8 cellular contexts compared by ENCODE assay signal in genomic region chr20:31860431-31861345, GRCh38. TPM values are rescaled to one million over a fixed set of nuclear protein-coding genes. Genes with fewer than 3 reads are reported as not detected.
A peak's percentile ranks its signal among the peaks of the same experiment; 100 is the strongest.
DNase-seq lines count a peak whose midpoint lies in the region; ATAC-seq and TF ChIP-seq lines count a peak whose summit lies in the region.

No MANE protein-coding gene starts in this region.

- peak; percentile 40 for ATAC-seq in activated CD4-positive, alpha-beta T cell treated with anti-CD3 and anti-CD28 coated beads for 36 hours

- no peaks in the 10 kb centered on the region for H3K36me3 ChIP-seq in Loucy (ENCODE audit: insufficient read depth, low read length)
- H3K36me3 ChIP-seq in suprapubic skin: no peaks in the 10 kb centered on the region

- H3K9ac ChIP-seq in Loucy (ENCODE audit: low read depth, low read length, poor library complexity, severe bottlenecking): peak overlapping the region; percentile 70

- peak overlapping the region; percentile 85 for H3K4me2 ChIP-seq in Loucy (ENCODE audit: low read depth, low read length, poor library complexity, severe bottlenecking)

- peaks cover 24% of the 10 kb centered on the region for H3K4me1 ChIP-seq in Loucy (ENCODE audit: insufficient read depth, low read length, poor library complexity, severe bottlenecking)
- H3K4me1 ChIP-seq in suprapubic skin: peaks cover 19% of the 10 kb centered on the region

- CTCF ChIA-PET in activated CD4-positive, alpha-beta T cell treated with anti-CD3 and anti-CD28 coated beads for 36 hours (lab: Charles Lee): interaction anchor here (0.5 to 1.4 kb wide), 10 partner anchors 9 to 249 kb away, joined by 3 to 8 read pairs (median 3); partner anchors contain the start of genes PDRG1 and TM9SF4

- H3K36me3 Mint-ChIP-seq in activated CD4-positive, alpha-beta T cell treated with anti-CD3 and anti-CD28 coated beads for 36 hours (ENCODE audit: low read depth): no peaks in the 10 kb centered on the region

- H4K20me1 ChIP-seq in Loucy (ENCODE audit: insufficient read depth, low read length, poor library complexity, severe bottlenecking): no peaks in the 10 kb centered on the region

- H3F3A ChIP-seq in Loucy (ENCODE audit: low read depth): no peaks in the 10 kb centered on the region

- no peaks in the 10 kb centered on the region for H3K79me2 ChIP-seq in Loucy (ENCODE audit: insufficient read depth, low read length)

- H3K27ac Mint-ChIP-seq in activated CD4-positive, alpha-beta T cell treated with anti-CD3 and anti-CD28 coated beads for 36 hours: no peak overlapping the region

- peaks cover 26% of the 10 kb centered on the region for H3K27me3 Mint-ChIP-seq in activated CD4-positive, alpha-beta T cell treated with anti-CD3 and anti-CD28 coated beads for 36 hours

- peak overlapping the region; percentile 90 for H2AFZ ChIP-seq in Loucy (ENCODE audit: low read length)

- TF ChIP-seq POLR2A in suprapubic skin (IDR thresholded peaks at IDR 0.05): no peak

- no peak for TF ChIP-seq EP300 in suprapubic skin (IDR thresholded peaks at IDR 0.05)

- WGBS in suprapubic skin: 4% methylated on average over 20 of the region's 32 CpGs

- TF ChIP-seq CTCF in Loucy (conservative IDR thresholded peaks at IDR 0.05; ENCODE audit: low read length) (no peak), astrocyte of the cerebellum (IDR thresholded peaks at IDR 0.05; ENCODE audit: low read depth, low read length, missing control alignments) (no peak), suprapubic skin (IDR thresholded peaks at IDR 0.05) (no peak)

- no peaks in the 10 kb centered on the region for H3K9me2 ChIP-seq in Loucy (replicated peaks; ENCODE audit: low read depth, low read length)

- H3K4me3 ChIP-seq in Loucy (ENCODE audit: low read length, poor library complexity, severe bottlenecking) (peak overlapping the region; percentile 77), astrocyte of the cerebellum (ENCODE audit: low read depth, low read length) (peak overlapping the region; percentile 39), suprapubic skin (peak overlapping the region; percentile 59)

- H3K9me3 ChIP-seq in Loucy (ENCODE audit: insufficient read depth, low read depth, low read length) (no peaks in the 10 kb centered on the region), suprapubic skin (no peaks in the 10 kb centered on the region)

- no peaks in the 10 kb centered on the region for H3K9me3 Mint-ChIP-seq in activated CD4-positive, alpha-beta T cell treated with anti-CD3 and anti-CD28 coated beads for 36 hours (ENCODE audit: low read depth)

- intact Hi-C loops in activated CD4-positive, alpha-beta T cell treated with anti-CD3 and anti-CD28 coated beads for 36 hours (cut with DNase I, micrococcal nuclease): loop anchor here in 1 of 2 experiments (1.0 kb wide), 3 partner anchors 20 to 158 kb away; partner anchors contain the start of gene PDRG1

- peaks cover 8% of the 10 kb centered on the region for H3K4me1 Mint-ChIP-seq in activated CD4-positive, alpha-beta T cell treated with anti-CD3 and anti-CD28 coated beads for 36 hours

- DNase-seq in activated CD4-positive, alpha-beta T cell treated with anti-CD3 and anti-CD28 coated beads for 36 hours: no peak
- no peak for DNase-seq in activated CD4-positive, alpha-beta T cell treated with anti-CD3 and anti-CD28 coated beads, Interleukin-2, amount 50 U/mL, for 4 hours
- DNase-seq in astrocyte of the cerebellum (ENCODE audit: low read depth) (no peak), islet precursor cell (peak; percentile 92), suprapubic skin (ENCODE audit: low spot score in 2 of 2) (peak in 1 of 2 donors; percentile 75), SW 1271 (lab: John Stamatoyannopoulos, UW) (no peak), NCI-H2107 treated with DMSO at 0.1 percent for 48 hours (lab: John Stamatoyannopoulos, UW; ENCODE audit: unreplicated experiment) (no peak)

- no peaks in the 10 kb centered on the region for H3K27me3 ChIP-seq in Loucy (ENCODE audit: insufficient read depth, low read length, poor library complexity, severe bottlenecking)
- H3K27me3 ChIP-seq in suprapubic skin: peaks cover 20% of the 10 kb centered on the region

- no peak overlapping the region for H3K4me3 Mint-ChIP-seq in activated CD4-positive, alpha-beta T cell treated with anti-CD3 and anti-CD28 coated beads for 36 hours

- POLR2A ChIA-PET in activated CD4-positive, alpha-beta T cell treated with anti-CD3 and anti-CD28 coated beads for 36 hours (lab: Charles Lee): no interaction called here

- in situ Hi-C loops in astrocyte of the cerebellum (cut with HindIII; ENCODE audit: low sequenced_read_pairs): no loop called here

- H3K27ac ChIP-seq in suprapubic skin: no peak overlapping the region

RNA-seq across cellular contexts. Expression of gene DUSP15, which starts 9.6 kb away (rescaled TPM):
- total RNA-seq in activated CD4-positive, alpha-beta T cell treated with anti-CD3 and anti-CD28 coated beads for 36 hours: not detected
- 1 to 10 TPM in 3 of 4 donors, not detected in 1; 1.1 to 2.4 (median 1.1) TPM for total RNA-seq in suprapubic skin

RNA-seq across cellular contexts. Expression of gene TTLL9, which starts 9.7 kb away (rescaled TPM):
- total RNA-seq in activated CD4-positive, alpha-beta T cell treated with anti-CD3 and anti-CD28 coated beads for 36 hours: not detected
- total RNA-seq in suprapubic skin: under 1 TPM in 2 of 4 donors, not detected in 2; 0.49 to 0.68 TPM

RNA-seq across cellular contexts. Expression of gene FOXS1, which starts 15.3 kb away (rescaled TPM):
- total RNA-seq in activated CD4-positive, alpha-beta T cell treated with anti-CD3 and anti-CD28 coated beads for 36 hours: not detected
- not detected for total RNA-seq in suprapubic skin

RNA-seq across cellular contexts. Expression of gene MYLK2, which starts 41.5 kb away (rescaled TPM):
- under 1 TPM; 0.39 TPM for total RNA-seq in activated CD4-positive, alpha-beta T cell treated with anti-CD3 and anti-CD28 coated beads for 36 hours
- not detected for total RNA-seq in suprapubic skin
